In the genomic region with DNA sequence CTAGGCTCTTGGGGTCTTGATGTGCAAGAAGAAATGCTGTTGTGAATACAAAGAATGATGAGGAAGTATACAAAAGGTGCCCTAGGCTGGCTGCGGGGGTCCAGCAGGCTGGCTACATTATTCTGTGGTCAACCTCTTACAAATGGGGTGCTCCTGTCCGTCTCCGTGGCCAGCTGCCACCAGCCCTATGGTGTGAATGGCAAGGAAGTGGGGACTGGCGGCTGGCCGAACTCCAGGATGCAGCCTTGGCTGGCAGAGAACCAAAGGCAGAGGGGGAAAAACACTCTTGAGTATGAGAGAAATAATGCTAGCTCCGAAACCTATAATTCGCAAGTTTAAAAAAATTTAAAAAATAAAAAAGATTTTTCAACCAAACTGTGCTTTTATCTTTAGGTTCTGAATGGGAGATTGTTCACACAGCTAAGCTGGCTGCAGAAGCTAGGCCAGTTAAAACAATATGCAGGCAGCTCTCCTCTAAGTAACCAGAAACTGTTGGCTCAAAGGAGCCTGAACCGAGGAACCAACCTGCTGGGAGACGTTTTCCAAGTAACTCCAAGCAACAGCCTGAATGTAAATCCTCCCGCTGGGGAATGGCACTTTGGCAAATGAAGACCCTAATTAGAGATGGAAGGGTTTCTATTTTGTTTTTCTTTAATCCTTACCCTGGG, we compare ENCODE assay signal across 17 cellular contexts. TPM values are rescaled to one million over a fixed set of nuclear protein-coding genes. Genes with fewer than 3 reads are reported as not detected.
DNase-seq lines count a peak whose midpoint lies in the region; ATAC-seq and TF ChIP-seq lines count a peak whose summit lies in the region.
"Had no signal": no experiment of that assay in that cellular context is flagged by ENCODE, and none has a peak within 500 bp of the region (broad histone marks: within the 10 kb centered on the region; RNA-seq: fewer than 3 reads in every experiment).

No MANE protein-coding gene starts in this region.

- H3K36me3 ChIP-seq in Caco-2 (ENCODE audit: control insufficient read depth, insufficient read depth, low read length) (no peaks in the 10 kb centered on the region), neuronal stem cell (replicated peaks in 1 of 2; ENCODE audit: control insufficient read depth in 2 of 2, insufficient read depth in 2 of 2, low read length in 2 of 2) (peaks cover 0 to 26% of the 10 kb centered on the region in 2 donors), ovary (no peaks in the 10 kb centered on the region)
- H3K36me3 ChIP-seq: sigmoid colon, vagina had no signal

- H3K4me1 Mint-ChIP-seq in Caco-2 (ENCODE audit: low read depth, unreplicated experiment) (peaks cover 33% of the 10 kb centered on the region), osteocyte (ENCODE audit: unreplicated experiment) (peaks cover 5% of the 10 kb centered on the region)

- POLR2A ChIA-PET in Caco-2 (lab: Charles Lee): no interaction called here

- H3K18ac ChIP-seq in neuronal stem cell (ENCODE audit: low read length): peak overlapping the region; percentile 20

- H3K4me3 ChIP-seq in Caco-2 (ENCODE audit: low read depth, low read length) (no peak overlapping the region), neuronal stem cell (ENCODE audit: low read length in 2 of 2) (no peak overlapping the region), ovary (no peak overlapping the region)
- H3K4me3 ChIP-seq: sigmoid colon, vagina had no signal

- peak overlapping the region; percentile 73 for H3K14ac ChIP-seq in neuronal stem cell (ENCODE audit: low read length)

- H3K4ac ChIP-seq in neuronal stem cell (ENCODE audit: low read length): no peak overlapping the region

- ATAC-seq in HG02970 (IDR thresholded peaks at IDR 0.05; ENCODE audit: low FRiP score, unreplicated experiment): no peak

- no TSS peak for BruUV-seq in Caco-2 (replicated peaks; lab: Mats Ljungman, UMichigan)

- no peak overlapping the region for H3K4me2 ChIP-seq in neuronal stem cell (ENCODE audit: insufficient read depth, low read length, poor library complexity, severe bottlenecking)

- no peaks in the 10 kb centered on the region for H3K27me3 ChIP-seq in Caco-2 (replicated peaks; ENCODE audit: control insufficient read depth, insufficient read depth, low read length)
- no peaks in the 10 kb centered on the region for H3K27me3 ChIP-seq in neuronal stem cell (ENCODE audit: control insufficient read depth in 3 of 3, insufficient read depth in 3 of 3, low read depth in 1 of 3, low read length in 3 of 3)
- H3K27me3 ChIP-seq in ovary: no peaks in the 10 kb centered on the region
- H3K27me3 ChIP-seq: sigmoid colon, vagina had no signal

- H3K9me3 Mint-ChIP-seq in Caco-2 (ENCODE audit: unreplicated experiment) (no peaks in the 10 kb centered on the region), osteocyte (ENCODE audit: unreplicated experiment) (no peaks in the 10 kb centered on the region)

- DNase-seq in Caco-2: no peak
- DNase-seq in NCI-H2029 treated with DMSO at 0.1 percent for 48 hours (lab: John Stamatoyannopoulos, UW): peak; percentile 49
- peak in 27 of 51 donors; percentile 8 to 67 (median 40) for DNase-seq in hypothalamus (lab: John Stamatoyannopoulos, UW)
- DNase-seq in neuronal stem cell (ENCODE audit: low spot score): peak; percentile 36
- DNase-seq in dermis blood vessel endothelial cell: no peak
- DNase-seq in osteocyte (ENCODE audit: extremely low spot score, unreplicated experiment): no peak
- DNase-seq in ovary: no peak
- DNase-seq: activated gamma-delta T cell; foreskin melanocyte; NCI-H1417 treated with DMSO at 0.1 percent for 48 hours; NCI-H524 treated with DMSO at 0.1 percent for 48 hours; sigmoid colon; stimulated activated CD4-positive, alpha-beta T cell treated with anti-CD3 and anti-CD28 coated beads, Interleukin-4, amount 100 ng/mL, for 24 hours; SW 1271 had no signal

- H2BK12ac ChIP-seq in neuronal stem cell (ENCODE audit: low read length): no peak overlapping the region

- H3K36me3 Mint-ChIP-seq in Caco-2 (ENCODE audit: insufficient read depth, unreplicated experiment): peaks cover 83% of the 10 kb centered on the region
- H3K36me3 Mint-ChIP-seq in osteocyte (ENCODE audit: unreplicated experiment): no peaks in the 10 kb centered on the region

- H3K4me1 ChIP-seq in Caco-2 (peaks cover 56% of the 10 kb centered on the region), neuronal stem cell (ENCODE audit: control insufficient read depth in 2 of 2, insufficient read depth in 1 of 2, low read depth in 1 of 2, low read length in 2 of 2) (peaks cover 9 to 11% of the 10 kb centered on the region in 2 donors), ovary (ENCODE audit: insufficient read depth) (no peaks in the 10 kb centered on the region)
- H3K4me1 ChIP-seq: sigmoid colon, vagina had no signal

- no peak for TF ChIP-seq POLR2A in ovary (IDR thresholded peaks at IDR 0.05)

- no peaks in the 10 kb centered on the region for H3K9me3 ChIP-seq in Caco-2
- no peaks in the 10 kb centered on the region for H3K9me3 ChIP-seq in neuronal stem cell (replicated peaks in 1 of 2; ENCODE audit: control insufficient read depth in 2 of 2, insufficient read depth in 1 of 2, low read depth in 1 of 2, low read length in 2 of 2)
- no peaks in the 10 kb centered on the region for H3K9me3 ChIP-seq in ovary
- H3K9me3 ChIP-seq: sigmoid colon, vagina had no signal

- H3K4me3 Mint-ChIP-seq in Caco-2 (ENCODE audit: unreplicated experiment) (no peak overlapping the region), osteocyte (ENCODE audit: unreplicated experiment) (no peak overlapping the region)

- CTCF ChIA-PET in Caco-2 (lab: Charles Lee): no interaction called here

- H3K9ac ChIP-seq in neuronal stem cell (ENCODE audit: low read depth, low read length, poor library complexity): no peak overlapping the region

- H2AK5ac ChIP-seq in neuronal stem cell (ENCODE audit: low read depth, low read length): no peak overlapping the region

- intact Hi-C loops in Caco-2 (cut with micrococcal nuclease; ENCODE audit: unreplicated experiment) (no loop called here), ovary (cut with DNase I) (no loop called here)

- no CpG with 5 or more reads among the region's 10 CpGs for WGBS in neuronal stem cell (ENCODE audit: extremely low coverage in 2 of 2, insufficient read length in 2 of 2, insufficient replicate concordance in 1 of 2), 2 donors
- 66 to 74% (median 71%) methylated on average over 10 of the region's 10 CpGs for WGBS in ovary, 3 donors

- H3K27ac ChIP-seq in neuronal stem cell (replicated peaks; ENCODE audit: low read length) (peak overlapping the region; percentile 4), ovary (no peak overlapping the region)
- H3K27ac ChIP-seq: sigmoid colon, vagina, VCaP had no signal

- no peak overlapping the region for H2BK5ac ChIP-seq in neuronal stem cell (ENCODE audit: low read length)

- H3K27me3 Mint-ChIP-seq in Caco-2 (ENCODE audit: insufficient read depth, unreplicated experiment) (no peaks in the 10 kb centered on the region), osteocyte (ENCODE audit: unreplicated experiment) (no peaks in the 10 kb centered on the region)

- no peaks in the 10 kb centered on the region for H3K79me1 ChIP-seq in neuronal stem cell (ENCODE audit: low read depth, low read length)

- no peak for TF ChIP-seq CTCF in Caco-2 (IDR thresholded peaks at IDR 0.05; ENCODE audit: insufficient read depth in 1 of 2, low read depth in 1 of 2, low read length in 1 of 2, severe bottlenecking in 1 of 2, unreplicated experiment in 1 of 2)
- no peak for TF ChIP-seq CTCF in osteocyte (IDR thresholded peaks at IDR 0.05)
- no peak for TF ChIP-seq CTCF in ovary (IDR thresholded peaks at IDR 0.05)

- no peak overlapping the region for H2BK120ac ChIP-seq in neuronal stem cell (ENCODE audit: low read depth, low read length)

- no peak overlapping the region for H4K8ac ChIP-seq in neuronal stem cell (ENCODE audit: low read depth, low read length)

- no peak for TF ChIP-seq EP300 in ovary (IDR thresholded peaks at IDR 0.05)

- H4K91ac ChIP-seq in neuronal stem cell (ENCODE audit: low read depth, low read length, poor library complexity): no peak overlapping the region

- no peak overlapping the region for H3K23ac ChIP-seq in neuronal stem cell (ENCODE audit: low read depth, low read length, poor library complexity)

- H2AFZ ChIP-seq in neuronal stem cell (ENCODE audit: low read length): no peak overlapping the region

- no peak overlapping the region for H2BK15ac ChIP-seq in neuronal stem cell (ENCODE audit: low read length)

- H3K27ac Mint-ChIP-seq in Caco-2 (ENCODE audit: unreplicated experiment) (peak overlapping the region; percentile 14), osteocyte (ENCODE audit: unreplicated experiment) (no peak overlapping the region)

RNA-seq across cellular contexts. Expression of a gene that starts 50.3 kb away (rescaled TPM):
- not detected in 2 replicates for total RNA-seq in Caco-2 (2022)
- polyA plus RNA-seq in neuronal stem cell (2013, experiment 1 of 2): not detected
- not detected for polyA plus RNA-seq in neuronal stem cell (2013, experiment 2 of 2)
- not detected in 2 replicates for total RNA-seq in dermis blood vessel endothelial cell
- total RNA-seq in osteocyte: not detected in 2 replicates
- under 1 TPM in 5 of 7 donors, not detected in 2; 0.32 to 0.92 (median 0.35) TPM for total RNA-seq in ovary
- under 1 TPM; 0.20 to 0.73 TPM for polyA plus RNA-seq in ovary
- total RNA-seq: sigmoid colon, vagina had no signal

Comparison
In these comparisons a context has a peak if more than half of its experiments do, and no peak if none do; other contexts are left out.
1. DNase-seq: peak in NCI-H2029 treated with DMSO at 0.1 percent for 48 hours (single experiment), hypothalamus (27 of 51) and neuronal stem cell (single experiment); none in Caco-2 (0 of 2), dermis blood vessel endothelial cell (single experiment), osteocyte (single experiment) and ovary (0 of 5).